11 cellular contexts compared by ENCODE assay signal in genomic region chr18:50282521-50283335, GRCh38. TPM values are rescaled to one million over a fixed set of nuclear protein-coding genes. Genes with fewer than 3 reads are reported as not detected.
DNase-seq lines count a peak whose midpoint lies in the region; ATAC-seq and TF ChIP-seq lines count a peak whose summit lies in the region.
"Had no signal": no experiment of that assay in that cellular context is flagged by ENCODE, and none has a peak within 500 bp of the region (broad histone marks: within the 10 kb centered on the region; RNA-seq: fewer than 3 reads in every experiment).

No MANE protein-coding gene starts in this region.

- no peaks in the 10 kb centered on the region for H3F3A ChIP-seq in smooth muscle cell (ENCODE audit: low read depth)

- peak overlapping the region in 6 of 7 donors; percentile 71 to 91 (median 74) for H3K27ac Mint-ChIP-seq in CD4-positive, alpha-beta memory T cell
- H3K27ac Mint-ChIP-seq in HFFc6 = no peak overlapping the region
- H3K27ac Mint-ChIP-seq in activated naive CD8-positive, alpha-beta T cell treated with anti-CD3 and anti-CD28 coated beads, Interleukin-2, amount 10 ng/mL, durations not matched to agents 7 days and 5 days = peak overlapping the region; percentile 64
- peak overlapping the region; percentile 32 to 69 for H3K27ac Mint-ChIP-seq in natural killer cell treated with Interleukin-12 subunit alpha and Interleukin-12 subunit beta and Interleukin-15 and Interleukin-18, amount 100 ng/mL, for 72 hours

- 97% methylated on average over 42 of the region's 42 CpGs for WGBS in smooth muscle cell (ENCODE audit: low lambda C conversion rate)

- H3K4me3 ChIP-seq in CD4-positive, alpha-beta memory T cell (ENCODE audit: low read length in 2 of 2) = peak overlapping the region in 1 of 2 donors; percentile 97
- no peak overlapping the region for H3K4me3 ChIP-seq in smooth muscle cell

- H3K27me3 ChIP-seq in CD4-positive, alpha-beta memory T cell (ENCODE audit: insufficient read depth, low read length) = no peaks in the 10 kb centered on the region
- H3K27me3 ChIP-seq in smooth muscle cell (ENCODE audit: low read depth) = no peaks in the 10 kb centered on the region
- H3K27me3 ChIP-seq: sigmoid colon had no signal

- intact Hi-C loops in CD4-positive, alpha-beta memory T cell (cut with micrococcal nuclease) = loop anchor here (10.0 kb wide), 1 partner anchor 1338 kb away; no protein-coding TSS in a partner anchor

- no peak overlapping the region for H2AFZ ChIP-seq in smooth muscle cell (ENCODE audit: low read depth)

- no peaks in the 10 kb centered on the region for H3K27me3 Mint-ChIP-seq in CD4-positive, alpha-beta memory T cell
- H3K27me3 Mint-ChIP-seq in HFFc6 (ENCODE audit: insufficient read depth) = peaks cover 8% of the 10 kb centered on the region; the same call in 1 of the 2 replicates
- no peaks in the 10 kb centered on the region for H3K27me3 Mint-ChIP-seq in activated naive CD8-positive, alpha-beta T cell treated with anti-CD3 and anti-CD28 coated beads, Interleukin-2, amount 10 ng/mL, durations not matched to agents 7 days and 5 days
- no peaks in the 10 kb centered on the region for H3K27me3 Mint-ChIP-seq in natural killer cell treated with Interleukin-12 subunit alpha and Interleukin-12 subunit beta and Interleukin-15 and Interleukin-18, amount 100 ng/mL, for 72 hours

- H3K9ac ChIP-seq in smooth muscle cell (ENCODE audit: low read depth) = no peak overlapping the region

- peak in 1 of 5 donors; percentile 41 for DNase-seq in CD4-positive, alpha-beta memory T cell
- DNase-seq in HFFc6 (no peak), smooth muscle cell (lab: John Stamatoyannopoulos, UW; ENCODE audit: unreplicated experiment) (no peak)
- DNase-seq in activated naive CD8-positive, alpha-beta T cell treated with anti-CD3 and anti-CD28 coated beads, Interleukin-2, amount 10 ng/mL, durations not matched to agents 7 days and 5 days = no peak
- no peak for DNase-seq in natural killer cell treated with Interleukin-12 subunit alpha and Interleukin-12 subunit beta and Interleukin-15 and Interleukin-18, amount 100 ng/mL, for 72 hours (ENCODE audit: low spot score)
- no peak for DNase-seq in activated CD4-positive, CD25-positive, alpha-beta regulatory T cell treated with anti-CD3 and anti-CD28 coated beads, Interleukin-2, amount 50 U/mL, for 72 hours
- DNase-seq: KBM-7, NCI-H510A, sigmoid colon had no signal

- no peaks in the 10 kb centered on the region for H3K9me3 ChIP-seq in CD4-positive, alpha-beta memory T cell (ENCODE audit: control insufficient read depth in 1 of 2, low read length in 2 of 2)
- H3K9me3 ChIP-seq in smooth muscle cell (replicated peaks; ENCODE audit: low read depth) = no peaks in the 10 kb centered on the region
- H3K9me3 ChIP-seq: sigmoid colon had no signal

- CTCF ChIA-PET in CD4-positive, alpha-beta memory T cell (lab: Charles Lee; ENCODE audit: partially characterized antibody) = interaction anchor here (1.0 kb wide), 1 partner anchor 75 kb away, joined by 3 read pairs; no protein-coding TSS in a partner anchor

- peaks cover 30 to 79% of the 10 kb centered on the region in 2 donors for H3K36me3 Mint-ChIP-seq in CD4-positive, alpha-beta memory T cell
- peaks cover 63% of the 10 kb centered on the region for H3K36me3 Mint-ChIP-seq in HFFc6 (ENCODE audit: low read depth)
- H3K36me3 Mint-ChIP-seq in activated naive CD8-positive, alpha-beta T cell treated with anti-CD3 and anti-CD28 coated beads, Interleukin-2, amount 10 ng/mL, durations not matched to agents 7 days and 5 days = peaks cover 41% of the 10 kb centered on the region
- H3K36me3 Mint-ChIP-seq in natural killer cell treated with Interleukin-12 subunit alpha and Interleukin-12 subunit beta and Interleukin-15 and Interleukin-18, amount 100 ng/mL, for 72 hours = peaks cover 34% of the 10 kb centered on the region

- no peak for ATAC-seq in activated naive CD8-positive, alpha-beta T cell treated with anti-CD3 and anti-CD28 coated beads, Interleukin-2, amount 10 ng/mL, durations not matched to agents 7 days and 5 days (ENCODE audit: low read depth)
- no peak for ATAC-seq in natural killer cell treated with Interleukin-12 subunit alpha and Interleukin-12 subunit beta and Interleukin-15 and Interleukin-18, amount 100 ng/mL, for 72 hours
- ATAC-seq in HG03025 (IDR thresholded peaks at IDR 0.05; ENCODE audit: low FRiP score, unreplicated experiment) = no peak
- ATAC-seq in HG03108 (IDR thresholded peaks at IDR 0.05; ENCODE audit: unreplicated experiment) = no peak

- H3K36me3 ChIP-seq in CD4-positive, alpha-beta memory T cell (ENCODE audit: insufficient read depth, low read length) = peaks cover 25% of the 10 kb centered on the region
- no peaks in the 10 kb centered on the region for H3K36me3 ChIP-seq in smooth muscle cell (ENCODE audit: low read depth)

- peaks cover 40% of the 10 kb centered on the region for H3K79me2 ChIP-seq in smooth muscle cell (ENCODE audit: low read depth)

- no peaks in the 10 kb centered on the region for H4K20me1 ChIP-seq in smooth muscle cell (ENCODE audit: low read depth)

- POLR2A ChIA-PET in CD4-positive, alpha-beta memory T cell (lab: Charles Lee; ENCODE audit: partially characterized antibody) = interaction anchor here (1.5 to 3.7 kb wide), 3 partner anchors 13 to 747 kb away, joined by 7 to 68 read pairs (median 29); partner anchors contain the start of genes CFAP53 and SMAD4
- POLR2A ChIA-PET in activated naive CD8-positive, alpha-beta T cell treated with anti-CD3 and anti-CD28 coated beads, Interleukin-2, amount 10 ng/mL, durations not matched to agents 7 days and 5 days (lab: Charles Lee) = interaction anchor here (3.0 kb wide), 1 partner anchor 24 kb away, joined by 14 read pairs; no protein-coding TSS in a partner anchor

- peaks cover 40 to 72% (median 56%) of the 10 kb centered on the region in 4 donors for H3K4me1 Mint-ChIP-seq in CD4-positive, alpha-beta memory T cell
- H3K4me1 Mint-ChIP-seq in HFFc6 (ENCODE audit: low read depth) = peaks cover 54% of the 10 kb centered on the region
- peaks cover 39% of the 10 kb centered on the region for H3K4me1 Mint-ChIP-seq in activated naive CD8-positive, alpha-beta T cell treated with anti-CD3 and anti-CD28 coated beads, Interleukin-2, amount 10 ng/mL, durations not matched to agents 7 days and 5 days
- peaks cover 44 to 66% of the 10 kb centered on the region in 2 donors for H3K4me1 Mint-ChIP-seq in natural killer cell treated with Interleukin-12 subunit alpha and Interleukin-12 subunit beta and Interleukin-15 and Interleukin-18, amount 100 ng/mL, for 72 hours (ENCODE audit: low read depth in 2 of 2)

- TF ChIP-seq CTCF in HFFc6 (IDR thresholded peaks at IDR 0.05) = no peak
- TF ChIP-seq CTCF in smooth muscle cell (IDR thresholded peaks at IDR 0.05; ENCODE audit: borderline replicate concordance, insufficient read depth, poor library complexity, severe bottlenecking) = no peak

- peak overlapping the region; percentile 50 to 98 (median 70) for H3K4me3 Mint-ChIP-seq in CD4-positive, alpha-beta memory T cell
- H3K4me3 Mint-ChIP-seq in HFFc6 = peak overlapping the region; percentile 5; the same call in 1 of the 2 replicates
- peak overlapping the region; percentile 17 for H3K4me3 Mint-ChIP-seq in activated naive CD8-positive, alpha-beta T cell treated with anti-CD3 and anti-CD28 coated beads, Interleukin-2, amount 10 ng/mL, durations not matched to agents 7 days and 5 days
- H3K4me3 Mint-ChIP-seq in natural killer cell treated with Interleukin-12 subunit alpha and Interleukin-12 subunit beta and Interleukin-15 and Interleukin-18, amount 100 ng/mL, for 72 hours = peak overlapping the region; percentile 60

- H3K4me2 ChIP-seq in smooth muscle cell = no peak overlapping the region

- peaks cover 43% of the 10 kb centered on the region for H3K4me1 ChIP-seq in CD4-positive, alpha-beta memory T cell (ENCODE audit: insufficient read depth, low read length)
- peaks cover 15% of the 10 kb centered on the region for H3K4me1 ChIP-seq in smooth muscle cell (ENCODE audit: low read depth)

- H3K27ac ChIP-seq in CD4-positive, alpha-beta memory T cell (ENCODE audit: low read depth, low read length) = no peak overlapping the region
- H3K27ac ChIP-seq in smooth muscle cell (ENCODE audit: low read depth) = no peak overlapping the region

- H3K9me3 Mint-ChIP-seq in CD4-positive, alpha-beta memory T cell = peaks cover 0 to 2% (median 0%) of the 10 kb centered on the region in 8 donors
- H3K9me3 Mint-ChIP-seq in HFFc6 = no peaks in the 10 kb centered on the region
- no peaks in the 10 kb centered on the region for H3K9me3 Mint-ChIP-seq in activated naive CD8-positive, alpha-beta T cell treated with anti-CD3 and anti-CD28 coated beads, Interleukin-2, amount 10 ng/mL, durations not matched to agents 7 days and 5 days
- H3K9me3 Mint-ChIP-seq in natural killer cell treated with Interleukin-12 subunit alpha and Interleukin-12 subunit beta and Interleukin-15 and Interleukin-18, amount 100 ng/mL, for 72 hours = no peaks in the 10 kb centered on the region

RNA-seq across cellular contexts. Expression of gene MBD1, which starts 1.4 kb away (rescaled TPM):
- 100 to 1,000 TPM; 135 to 144 TPM for total RNA-seq in CD4-positive, alpha-beta memory T cell
- 10 to 100 TPM; 24.5 to 39.2 TPM for polyA plus RNA-seq in CD4-positive, alpha-beta memory T cell
- 10 to 100 TPM; 48.3 to 56.0 (median 53.1) TPM for total RNA-seq in HFFc6 (2021; fragmentation: NEBNext Ultra II Directional; extraction: Animal tissue kit (Norgen Biotek cat#: 25700))
- total RNA-seq in activated naive CD8-positive, alpha-beta T cell treated with anti-CD3 and anti-CD28 coated beads, Interleukin-2, amount 10 ng/mL, durations not matched to agents 7 days and 5 days = 100 to 1,000 TPM; 108 to 123 TPM
- total RNA-seq in natural killer cell treated with Interleukin-12 subunit alpha and Interleukin-12 subunit beta and Interleukin-15 and Interleukin-18, amount 100 ng/mL, for 72 hours = 100 to 1,000 TPM; 101 to 129 TPM
- 40.3 and 61.3 TPM in 2 replicates for total RNA-seq in smooth muscle cell
- 49.8 and 53.1 TPM in 2 replicates for polyA plus RNA-seq in smooth muscle cell

RNA-seq across cellular contexts. Expression of gene CXXC1, which starts 4.8 kb away (rescaled TPM):
- total RNA-seq in CD4-positive, alpha-beta memory T cell = 100 to 1,000 TPM; 165 to 191 TPM
- 10 to 100 TPM; 38.1 to 80.8 TPM for polyA plus RNA-seq in CD4-positive, alpha-beta memory T cell
- 10 to 100 TPM; 37.4 to 53.1 (median 44.4) TPM for total RNA-seq in HFFc6 (2021; fragmentation: NEBNext Ultra II Directional; extraction: Animal tissue kit (Norgen Biotek cat#: 25700))
- total RNA-seq in activated naive CD8-positive, alpha-beta T cell treated with anti-CD3 and anti-CD28 coated beads, Interleukin-2, amount 10 ng/mL, durations not matched to agents 7 days and 5 days = 100 to 1,000 TPM; 155 to 160 TPM
- total RNA-seq in natural killer cell treated with Interleukin-12 subunit alpha and Interleukin-12 subunit beta and Interleukin-15 and Interleukin-18, amount 100 ng/mL, for 72 hours = 100 to 1,000 TPM; 108 to 162 TPM
- total RNA-seq in smooth muscle cell = 15.4 and 20.6 TPM in 2 replicates
- polyA plus RNA-seq in smooth muscle cell = 39.6 and 70.1 TPM in 2 replicates

RNA-seq across cellular contexts. Expression of gene CFAP53, which starts 16.4 kb away (rescaled TPM):
- total RNA-seq in CD4-positive, alpha-beta memory T cell = 1 to 10 TPM; 1.4 to 1.6 TPM
- polyA plus RNA-seq in CD4-positive, alpha-beta memory T cell = under 1 TPM; 0.10 to 0.13 TPM
- total RNA-seq in HFFc6 (2021; fragmentation: NEBNext Ultra II Directional; extraction: Animal tissue kit (Norgen Biotek cat#: 25700)) = under 1 TPM in 3 of 6 experiments, not detected in 3; 0.10 to 0.17 (median 0.14) TPM
- total RNA-seq in activated naive CD8-positive, alpha-beta T cell treated with anti-CD3 and anti-CD28 coated beads, Interleukin-2, amount 10 ng/mL, durations not matched to agents 7 days and 5 days = under 1 TPM; 0.36 to 0.68 TPM
- under 1 TPM; 0.31 to 0.92 TPM for total RNA-seq in natural killer cell treated with Interleukin-12 subunit alpha and Interleukin-12 subunit beta and Interleukin-15 and Interleukin-18, amount 100 ng/mL, for 72 hours
- 0.36 and 0.99 TPM in 2 replicates for total RNA-seq in smooth muscle cell
- 0.41 and 1.1 TPM in 2 replicates for polyA plus RNA-seq in smooth muscle cell

Comparison
In these comparisons a context has a peak if more than half of its experiments do, and no peak if none do; other contexts are left out.
1. H3K4me3 Mint-ChIP-seq: peak in every context shown above with its lines; median percentile 70 in CD4-positive, alpha-beta memory T cell; 60 in natural killer cell treated with Interleukin-12 subunit alpha and Interleukin-12 subunit beta and Interleukin-15 and Interleukin-18, amount 100 ng/mL, for 72 hours; 17 in activated naive CD8-positive, alpha-beta T cell treated with anti-CD3 and anti-CD28 coated beads, Interleukin-2, amount 10 ng/mL, durations not matched to agents 7 days and 5 days; 5 in HFFc6.